9 cellular contexts compared by ENCODE assay signal in the genomic region with DNA sequence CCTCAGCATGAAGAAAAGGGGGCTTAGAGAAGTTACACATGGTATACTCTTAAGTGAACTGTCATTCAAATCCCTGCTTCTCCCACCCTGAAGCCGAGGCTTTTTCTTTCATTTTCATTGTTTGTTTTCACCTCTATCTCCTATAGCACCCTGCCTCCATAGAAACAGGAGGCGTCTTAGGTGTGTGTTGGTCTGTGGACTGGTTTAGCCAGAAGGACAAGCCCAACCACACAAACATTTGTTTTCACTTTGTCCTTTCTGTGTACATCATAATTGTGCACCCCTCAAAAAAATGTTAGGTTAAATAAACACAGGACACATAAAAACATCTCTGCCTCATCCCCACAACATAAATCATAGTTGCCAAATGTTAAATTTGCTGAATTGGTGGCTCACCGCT.
DNase-seq lines count a peak whose midpoint lies in the region; ATAC-seq and TF ChIP-seq lines count a peak whose summit lies in the region.
"Had no signal": no experiment of that assay in that cellular context is flagged by ENCODE, and none has a peak within 500 bp of the region (broad histone marks: within the 10 kb centered on the region; RNA-seq: fewer than 3 reads in every experiment).

No MANE protein-coding gene starts in this region.

- in situ Hi-C loops in IMR-90 (cut with MboI; ENCODE audit: low sequenced_read_pairs) = no loop called here

- no peak overlapping the region for H2AK5ac ChIP-seq in IMR-90 (ENCODE audit: low read depth, low read length)

- no peak overlapping the region for H2BK120ac ChIP-seq in IMR-90 (ENCODE audit: low read depth, low read length)

- H3K9me1 ChIP-seq in IMR-90 (ENCODE audit: insufficient read depth, low read length) = no peaks in the 10 kb centered on the region

- no peak overlapping the region for H3K56ac ChIP-seq in IMR-90 (ENCODE audit: extremely low read depth, insufficient read depth, low read length)

- no peak overlapping the region for H3K4me3 Mint-ChIP-seq in activated naive CD8-positive, alpha-beta T cell treated with anti-CD3 and anti-CD28 coated beads for 36 hours
- H3K4me3 Mint-ChIP-seq: activated naive CD8-positive, alpha-beta T cell treated with anti-CD3 and anti-CD28 coated beads, Interleukin-2, amount 10 ng/mL, durations not matched to agents 7 days and 5 days had no signal

- intact Hi-C loops in IMR-90 (cut with micrococcal nuclease) = no loop called here

- no peaks in the 10 kb centered on the region for H4K20me1 ChIP-seq in IMR-90 (ENCODE audit: insufficient read depth, low read length)

- H3K23ac ChIP-seq in IMR-90 (ENCODE audit: low read depth, low read length) = no peak overlapping the region

- no peak overlapping the region for H3K9ac ChIP-seq in IMR-90 (ENCODE audit: low read depth, low read length)
- H3K9ac ChIP-seq in skeletal muscle tissue (ENCODE audit: low read depth in 1 of 3, low read length in 3 of 3) = no peak overlapping the region

- no peak overlapping the region for H3K18ac ChIP-seq in IMR-90 (ENCODE audit: low read depth, low read length)

- no peak for TF ChIP-seq CTCF in IMR-90 (conservative IDR thresholded peaks at IDR 0.05; ENCODE audit: low read depth, low read length)

- H3K36me3 ChIP-seq in IMR-90 (ENCODE audit: control insufficient read depth, insufficient read depth, low read length) (no peaks in the 10 kb centered on the region), skeletal muscle tissue (ENCODE audit: control insufficient read depth in 3 of 3, insufficient read depth in 3 of 3, low read length in 3 of 3) (no peaks in the 10 kb centered on the region)

- H3K9me3 ChIP-seq in IMR-90 (ENCODE audit: control insufficient read depth, insufficient read depth, low read length) (no peaks in the 10 kb centered on the region), skeletal muscle tissue (ENCODE audit: control insufficient read depth in 3 of 3, low read length in 3 of 3) (no peaks in the 10 kb centered on the region)

- no peaks in the 10 kb centered on the region for H3K9me3 Mint-ChIP-seq in activated naive CD8-positive, alpha-beta T cell treated with anti-CD3 and anti-CD28 coated beads for 36 hours

- no peaks in the 10 kb centered on the region for H3K36me3 Mint-ChIP-seq in activated naive CD8-positive, alpha-beta T cell treated with anti-CD3 and anti-CD28 coated beads for 36 hours
- H3K36me3 Mint-ChIP-seq: activated naive CD8-positive, alpha-beta T cell treated with anti-CD3 and anti-CD28 coated beads, Interleukin-2, amount 10 ng/mL, durations not matched to agents 7 days and 5 days had no signal

- H3K4me2 ChIP-seq in IMR-90 (ENCODE audit: low read depth, low read length) = peak overlapping the region; percentile 93

- dilution Hi-C loops in IMR-90 (cut with HindIII; ENCODE audit: low sequenced_read_pairs, unreplicated experiment) = no loop called here

- no peak overlapping the region for H3K14ac ChIP-seq in IMR-90 (replicated peaks; ENCODE audit: low read depth, low read length)

- no peaks in the 10 kb centered on the region for H3K27me3 Mint-ChIP-seq in activated naive CD8-positive, alpha-beta T cell treated with anti-CD3 and anti-CD28 coated beads for 36 hours
- H3K27me3 Mint-ChIP-seq: activated naive CD8-positive, alpha-beta T cell treated with anti-CD3 and anti-CD28 coated beads, Interleukin-2, amount 10 ng/mL, durations not matched to agents 7 days and 5 days had no signal

- no peak overlapping the region for H4K91ac ChIP-seq in IMR-90 (ENCODE audit: insufficient read depth, low read depth, low read length)

- no peak overlapping the region for H4K5ac ChIP-seq in IMR-90 (ENCODE audit: low read depth, low read length)

- no peak overlapping the region for H2BK5ac ChIP-seq in IMR-90 (ENCODE audit: low read depth, low read length, poor library complexity, severe bottlenecking)

- no peak overlapping the region for H2AFZ ChIP-seq in IMR-90 (replicated peaks; ENCODE audit: low read length, poor library complexity)

- ATAC-seq in GM19023 (IDR thresholded peaks at IDR 0.05; ENCODE audit: unreplicated experiment) (peak; percentile 64), IMR-90 (ENCODE audit: low read depth) (no peak; the same call in 1 of the 2 replicates), HG02759 (IDR thresholded peaks at IDR 0.05; ENCODE audit: unreplicated experiment) (no peak)

- H3K4me1 ChIP-seq in IMR-90 (ENCODE audit: control insufficient read depth, insufficient read depth, low read length) = no peaks in the 10 kb centered on the region
- peaks cover 0 to 12% (median 2%) of the 10 kb centered on the region in 3 donors for H3K4me1 ChIP-seq in skeletal muscle tissue (ENCODE audit: control insufficient read depth in 3 of 3, insufficient read depth in 3 of 3, low read length in 3 of 3)

- H3K27me3 ChIP-seq in IMR-90 (ENCODE audit: control insufficient read depth, insufficient read depth, low read length) (peaks cover 2% of the 10 kb centered on the region; the same call in 1 of the 2 replicates), skeletal muscle tissue (ENCODE audit: control insufficient read depth in 3 of 3, insufficient read depth in 3 of 3, low read length in 3 of 3) (no peaks in the 10 kb centered on the region)

- POLR2A ChIA-PET in IMR-90 (lab: Charles Lee; ENCODE audit: unreplicated experiment) = no interaction called here

- no peak overlapping the region for H2BK20ac ChIP-seq in IMR-90 (ENCODE audit: low read depth, low read length)

- H3K27ac Mint-ChIP-seq in activated naive CD8-positive, alpha-beta T cell treated with anti-CD3 and anti-CD28 coated beads for 36 hours = no peak overlapping the region
- H3K27ac Mint-ChIP-seq: activated naive CD8-positive, alpha-beta T cell treated with anti-CD3 and anti-CD28 coated beads, Interleukin-2, amount 10 ng/mL, durations not matched to agents 7 days and 5 days had no signal

- BruUV-seq in IMR-90 (replicated peaks; lab: Mats Ljungman, UMichigan) = no TSS peak

- H3K4me3 ChIP-seq in IMR-90 (ENCODE audit: insufficient read depth, low read depth, low read length) (no peak overlapping the region), skeletal muscle tissue (ENCODE audit: low read length in 3 of 3) (peak overlapping the region in 1 of 3 donors; percentile 67)

- no peaks in the 10 kb centered on the region for H3K79me1 ChIP-seq in IMR-90 (ENCODE audit: low read depth in 1 of 2, low read length in 2 of 2)

- CTCF ChIA-PET in IMR-90 (lab: Yijun Ruan, JAX) = no interaction called here

- H2BK15ac ChIP-seq in IMR-90 (ENCODE audit: low read depth, low read length) = no peak overlapping the region

- no peak for TF ChIP-seq RAD21 in IMR-90 (IDR thresholded peaks at IDR 0.05; ENCODE audit: low read length)

- H2AK9ac ChIP-seq in IMR-90 (replicated peaks; ENCODE audit: low read depth, low read length, poor library complexity) = no peak overlapping the region

- no peak for TF ChIP-seq POLR2A in IMR-90 (IDR thresholded peaks at IDR 0.05; ENCODE audit: low read depth, low read length)

- H3K4ac ChIP-seq in IMR-90 (ENCODE audit: low read depth, low read length) = no peak overlapping the region

- WGBS in IMR-90 (ENCODE audit: extremely low coverage in 2 of 2, insufficient read length in 1 of 2), 2 experiments = no CpG with 5 or more reads among the region's 3 CpGs

- H3K27ac ChIP-seq in IMR-90 (ENCODE audit: insufficient read depth, low read length) (no peak overlapping the region), skeletal muscle tissue (ENCODE audit: low read depth, low read length) (peak overlapping the region; percentile 79)

- DNase-seq in IMR-90 (no peak), dermis blood vessel endothelial cell (peak; percentile 36), cerebellar cortex (ENCODE audit: low spot score) (no peak)
- DNase-seq in activated naive CD8-positive, alpha-beta T cell treated with anti-CD3 and anti-CD28 coated beads for 36 hours = no peak
- DNase-seq: activated naive CD8-positive, alpha-beta T cell treated with anti-CD3 and anti-CD28 coated beads, Interleukin-2, amount 10 ng/mL, durations not matched to agents 7 days and 5 days; NCI-H2171 had no signal

- H4K8ac ChIP-seq in IMR-90 (ENCODE audit: low read depth in 2 of 2, low read length in 2 of 2) = no peak overlapping the region

- H3K4me1 Mint-ChIP-seq in activated naive CD8-positive, alpha-beta T cell treated with anti-CD3 and anti-CD28 coated beads for 36 hours = no peaks in the 10 kb centered on the region
- H3K4me1 Mint-ChIP-seq: activated naive CD8-positive, alpha-beta T cell treated with anti-CD3 and anti-CD28 coated beads, Interleukin-2, amount 10 ng/mL, durations not matched to agents 7 days and 5 days had no signal

TF ChIP-seq in IMR-90, 13 proteins besides CTCF, POLR2A, EP300 and RAD21 (continues in another document):
- TF ChIP-seq, protein P1, sequence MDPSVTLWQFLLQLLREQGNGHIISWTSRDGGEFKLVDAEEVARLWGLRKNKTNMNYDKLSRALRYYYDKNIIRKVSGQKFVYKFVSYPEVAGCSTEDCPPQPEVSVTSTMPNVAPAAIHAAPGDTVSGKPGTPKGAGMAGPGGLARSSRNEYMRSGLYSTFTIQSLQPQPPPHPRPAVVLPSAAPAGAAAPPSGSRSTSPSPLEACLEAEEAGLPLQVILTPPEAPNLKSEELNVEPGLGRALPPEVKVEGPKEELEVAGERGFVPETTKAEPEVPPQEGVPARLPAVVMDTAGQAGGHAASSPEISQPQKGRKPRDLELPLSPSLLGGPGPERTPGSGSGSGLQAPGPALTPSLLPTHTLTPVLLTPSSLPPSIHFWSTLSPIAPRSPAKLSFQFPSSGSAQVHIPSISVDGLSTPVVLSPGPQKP (IDR thresholded peaks at IDR 0.05; ENCODE audit: borderline replicate concordance, low read depth, low read length) = no peak
- TF ChIP-seq, protein P2, sequence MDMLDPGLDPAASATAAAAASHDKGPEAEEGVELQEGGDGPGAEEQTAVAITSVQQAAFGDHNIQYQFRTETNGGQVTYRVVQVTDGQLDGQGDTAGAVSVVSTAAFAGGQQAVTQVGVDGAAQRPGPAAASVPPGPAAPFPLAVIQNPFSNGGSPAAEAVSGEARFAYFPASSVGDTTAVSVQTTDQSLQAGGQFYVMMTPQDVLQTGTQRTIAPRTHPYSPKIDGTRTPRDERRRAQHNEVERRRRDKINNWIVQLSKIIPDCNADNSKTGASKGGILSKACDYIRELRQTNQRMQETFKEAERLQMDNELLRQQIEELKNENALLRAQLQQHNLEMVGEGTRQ (IDR thresholded peaks at IDR 0.05; ENCODE audit: low read depth, low read length) = no peak
- TF ChIP-seq CEBPB (IDR thresholded peaks at IDR 0.05; ENCODE audit: low read depth, low read length) = no peak
- no peak for TF ChIP-seq RCOR1 (IDR thresholded peaks at IDR 0.05; ENCODE audit: insufficient replicate concordance, low read length)
- no peak for TF ChIP-seq MAFK (IDR thresholded peaks at IDR 0.05; ENCODE audit: low read depth, low read length)
- TF ChIP-seq FOS (IDR thresholded peaks at IDR 0.05; ENCODE audit: low read depth, low read length) = no peak
- no peak for TF ChIP-seq NFE2L2 (IDR thresholded peaks at IDR 0.05; ENCODE audit: low read depth, low read length)
- TF ChIP-seq CHD1 (IDR thresholded peaks at IDR 0.05; ENCODE audit: low read depth, low read length) = no peak
- no peak for TF ChIP-seq MXI1 (IDR thresholded peaks at IDR 0.05; ENCODE audit: borderline replicate concordance, low read depth, low read length)
- no peak for TF ChIP-seq RFX5 (IDR thresholded peaks at IDR 0.05; ENCODE audit: low read depth, low read length)
- no peak for TF ChIP-seq MAZ (IDR thresholded peaks at IDR 0.05; ENCODE audit: borderline replicate concordance, low read depth, low read length)
